20 cellular contexts compared by ENCODE assay signal in genomic region chr12:10715491-10715890, GRCh38. TPM values are rescaled to one million over a fixed set of nuclear protein-coding genes. Genes with fewer than 3 reads are reported as not detected.
A peak's percentile ranks its signal among the peaks of the same experiment; 100 is the strongest.
DNase-seq lines count a peak whose midpoint lies in the region; ATAC-seq, FAIRE-seq and TF ChIP-seq lines count a peak whose summit lies in the region.
"Had no signal": no experiment of that assay in that cellular context is flagged by ENCODE, and none has a peak within 500 bp of the region (broad histone marks: within the 10 kb centered on the region; RNA-seq: fewer than 3 reads in every experiment).

No MANE protein-coding gene starts in this region.

- no peaks in the 10 kb centered on the region for H3K27me3 ChIP-seq in ACC112 (ENCODE audit: insufficient read depth, low read length)
- H3K27me3 ChIP-seq in DND-41 (ENCODE audit: insufficient read depth, low read length, poor library complexity): no peaks in the 10 kb centered on the region
- H3K27me3 ChIP-seq: ovary, stomach had no signal

- H4K20me1 ChIP-seq in DND-41 (ENCODE audit: insufficient read depth, low read length): peaks cover 27% of the 10 kb centered on the region; the same call in 1 of the 2 replicates

- no peak overlapping the region for H3K9ac ChIP-seq in DND-41 (ENCODE audit: low read depth, low read length)

- DNase-seq in DND-41 (peak; percentile 61), medulla oblongata (ENCODE audit: extremely low spot score) (no peak), GM12892 (ENCODE audit: insufficient read length) (no peak), posterior vena cava (ENCODE audit: low spot score) (no peak)
- DNase-seq in naive thymus-derived CD8-positive, alpha-beta T cell: peak in 6 of 10 donors; percentile 7 to 65 (median 31)
- DNase-seq: activated CD4-positive, alpha-beta T cell treated with anti-CD3 and anti-CD28 coated beads for 48 hours; AML-193; DMS 273 treated with DMSO at 0.1 percent for 48 hours; KBM-7; left cardiac atrium; NCI-H1105 treated with DMSO at 0.1 percent for 48 hours; NCI-H748 treated with DMSO at 0.1 percent for 48 hours; ovary; stomach had no signal

- no peak overlapping the region for H3K27ac ChIP-seq in ACC112 (ENCODE audit: low read depth, low read length)
- no peak overlapping the region for H3K27ac ChIP-seq in DND-41 (ENCODE audit: low read length)

- peak overlapping the region; percentile 28; the same call in 1 of the 2 replicates for H3K4me2 ChIP-seq in DND-41 (ENCODE audit: insufficient read depth, low read length)

- H3K27me3 Mint-ChIP-seq in activated naive CD8-positive, alpha-beta T cell: no peaks in the 10 kb centered on the region
- H3K27me3 Mint-ChIP-seq in naive thymus-derived CD8-positive, alpha-beta T cell: peaks cover 0 to 2% (median 0%) of the 10 kb centered on the region in 5 donors
- H3K27me3 Mint-ChIP-seq: brain had no signal

- H3K4me3 ChIP-seq in ACC112 (ENCODE audit: low read depth, low read length) (peak overlapping the region; percentile 89; the same call in 1 of the 2 replicates), DND-41 (ENCODE audit: low read depth in 1 of 2, low read length in 2 of 2) (no peak overlapping the region)
- H3K4me3 ChIP-seq: ovary, stomach had no signal

- H3K4me3 Mint-ChIP-seq in activated naive CD8-positive, alpha-beta T cell: peak overlapping the region; percentile 65
- H3K4me3 Mint-ChIP-seq in naive thymus-derived CD8-positive, alpha-beta T cell: peak overlapping the region in 8 of 10 donors; percentile 7 to 67 (median 35)
- H3K4me3 Mint-ChIP-seq: T-helper 2 cell treated with Interferon-gamma antibody and Interleukin-4, amounts not matched to agents 5 μg/mL and 100 μg/mL, for 36 hours had no signal

- H3K27ac Mint-ChIP-seq in activated naive CD8-positive, alpha-beta T cell: peak overlapping the region; percentile 1
- H3K27ac Mint-ChIP-seq in naive thymus-derived CD8-positive, alpha-beta T cell: peak overlapping the region in 3 of 10 donors; percentile 24 to 37 (median 33)
- H3K27ac Mint-ChIP-seq: T-helper 2 cell treated with Interferon-gamma antibody and Interleukin-4, amounts not matched to agents 5 μg/mL and 100 μg/mL, for 36 hours had no signal

- H3K36me3 ChIP-seq in ACC112 (ENCODE audit: insufficient read depth, low read length) (peaks cover 44% of the 10 kb centered on the region), DND-41 (ENCODE audit: insufficient read depth, low read length) (peaks cover 56% of the 10 kb centered on the region)
- H3K36me3 ChIP-seq: ovary had no signal

- H3K79me2 ChIP-seq in ACC112 (ENCODE audit: control insufficient read depth, insufficient read depth, low read length, unreplicated experiment) (peaks cover 68% of the 10 kb centered on the region), DND-41 (ENCODE audit: insufficient read depth, low read length) (peaks cover 33% of the 10 kb centered on the region)

- no peak for TF ChIP-seq CTCF in DND-41 (IDR thresholded peaks at IDR 0.05; ENCODE audit: borderline replicate concordance, extremely low read depth, low read length, poor library complexity, severe bottlenecking)

- intact Hi-C loops in posterior vena cava (cut with DNase I): no loop called here

- no peak for TF ChIP-seq POLR2A in GM12892 (IDR thresholded peaks at IDR 0.05; ENCODE audit: low read depth, low read length)

- H3K4me1 ChIP-seq in ACC112 (ENCODE audit: control insufficient read depth, insufficient read depth, low read length, unreplicated experiment) (peaks cover 47% of the 10 kb centered on the region), DND-41 (ENCODE audit: insufficient read depth, low read length) (peaks cover 55% of the 10 kb centered on the region)

- FAIRE-seq in GM12892 (lab: Jason Lieb, UNC): no peak
- FAIRE-seq: GM18507 had no signal

- H3K36me3 Mint-ChIP-seq in activated naive CD8-positive, alpha-beta T cell: peaks cover 34% of the 10 kb centered on the region
- H3K36me3 Mint-ChIP-seq in naive thymus-derived CD8-positive, alpha-beta T cell: peaks cover 0 to 46% (median 24%) of the 10 kb centered on the region in 3 donors

- ATAC-seq in DND-41 (ENCODE audit: insufficient read depth, low read depth) (peak; percentile 97), HG03571 (IDR thresholded peaks at IDR 0.05; ENCODE audit: unreplicated experiment) (no peak)
- ATAC-seq in naive thymus-derived CD8-positive, alpha-beta T cell: peak; percentile 79 to 80
- ATAC-seq: left cardiac atrium had no signal

- no peak overlapping the region for H2AFZ ChIP-seq in ACC112 (ENCODE audit: low read length, unreplicated experiment)
- H2AFZ ChIP-seq in DND-41 (ENCODE audit: low read depth, low read length): no peak overlapping the region

- POLR2A ChIA-PET in naive thymus-derived CD8-positive, alpha-beta T cell (lab: Charles Lee): no interaction called here

- peaks cover 53% of the 10 kb centered on the region for H3K4me1 Mint-ChIP-seq in activated naive CD8-positive, alpha-beta T cell (ENCODE audit: low read depth)
- H3K4me1 Mint-ChIP-seq in naive thymus-derived CD8-positive, alpha-beta T cell: peaks cover 16 to 49% (median 36%) of the 10 kb centered on the region in 4 donors

- H3K9me3 ChIP-seq in DND-41 (ENCODE audit: insufficient read depth, low read length, severe bottlenecking): no peaks in the 10 kb centered on the region
- H3K9me3 ChIP-seq: ovary, stomach had no signal

- no peaks in the 10 kb centered on the region for H3K9me3 Mint-ChIP-seq in activated naive CD8-positive, alpha-beta T cell (ENCODE audit: low read depth)
- no peaks in the 10 kb centered on the region for H3K9me3 Mint-ChIP-seq in naive thymus-derived CD8-positive, alpha-beta T cell
- H3K9me3 Mint-ChIP-seq: brain; T-helper 2 cell treated with Interferon-gamma antibody and Interleukin-4, amounts not matched to agents 5 μg/mL and 100 μg/mL, for 36 hours had no signal

RNA-seq across cellular contexts. Expression of gene YBX3, which starts 7.6 kb away (rescaled TPM):
- total RNA-seq in naive thymus-derived CD8-positive, alpha-beta T cell: 10 to 100 TPM; 86.0 to 88.6 TPM
- 10 to 100 TPM; 56.6 to 80.1 (median 62.5) TPM for polyA plus RNA-seq in naive thymus-derived CD8-positive, alpha-beta T cell
- polyA plus RNA-seq in GM12892 (2012; ENCODE audit: missing spikeins): 158 TPM
- total RNA-seq in posterior vena cava: 100 to 1,000 TPM; 386 to 502 TPM

RNA-seq across cellular contexts. Expression of gene STYK1, which starts 41.6 kb away (rescaled TPM):
- total RNA-seq in naive thymus-derived CD8-positive, alpha-beta T cell: under 1 TPM; 0.10 to 0.19 TPM
- polyA plus RNA-seq in naive thymus-derived CD8-positive, alpha-beta T cell: under 1 TPM in 1 of 3 donors, not detected in 2; 0.47 TPM
- 0.74 TPM for polyA plus RNA-seq in GM12892 (2012; ENCODE audit: missing spikeins)
- under 1 TPM; 0.10 to 0.19 TPM for total RNA-seq in posterior vena cava

Comparison
In these comparisons a context has a peak if more than half of its experiments do, and no peak if none do; other contexts are left out.
1. DNase-seq: peak in DND-41 (single experiment) and naive thymus-derived CD8-positive, alpha-beta T cell (6 of 10); none in medulla oblongata (single experiment), GM12892 (single experiment) and posterior vena cava (single experiment).
2. RNA of gene YBX3, which starts 7.6 kb away (total RNA-seq): 386 to 502 TPM in posterior vena cava; 86.0 to 88.6 TPM in naive thymus-derived CD8-positive, alpha-beta T cell; every median in the first group is over 4 times any median in the second.